34 cellular contexts compared by ENCODE assay signal in genomic region chr4:123072060-123072459, GRCh38.
"Had no signal": no experiment of that assay in that cellular context is flagged by ENCODE, and none has a peak within 500 bp of the region (broad histone marks: within the 10 kb centered on the region; RNA-seq: fewer than 3 reads in every experiment).

No MANE protein-coding gene starts in this region.

- H3K27ac ChIP-seq: ascending aorta, WERI-Rb-1 had no signal

- FAIRE-seq: colon, TTC549 had no signal

- H3K9me3 Mint-ChIP-seq: activated B cell treated with CpG ODN at 0.5 μM for 24 hours; activated CD4-positive, alpha-beta memory T cell treated with anti-CD3 and anti-CD28 coated beads, Interleukin-2, amount 10 ng/mL, durations not matched to agents 7 days and 5 days; activated CD4-positive, alpha-beta T cell treated with anti-CD3 and anti-CD28 coated beads, Interleukin-2, amount 10 ng/mL, durations not matched to agents 7 days and 5 days; activated naive CD4-positive, alpha-beta T cell treated with anti-CD3 and anti-CD28 coated beads, Interleukin-2, amount 10 ng/mL, durations not matched to agents 7 days and 5 days; activated naive CD4-positive, alpha-beta T cell treated with anti-CD3 and anti-CD28 coated beads, Interleukin-2, amount 50 U/mL, for 24 hours; activated naive CD8-positive, alpha-beta T cell treated with anti-CD3 and anti-CD28 coated beads, Interleukin-2, amount 10 ng/mL, durations not matched to agents 7 days and 5 days; activated naive CD8-positive, alpha-beta T cell treated with anti-CD3 and anti-CD28 coated beads, Interleukin-2, amount 50 U/mL, for 24 hours; activated T-cell treated with anti-CD3 and anti-CD28 coated beads, Interleukin-2, amount 50 U/mL, for 24 hours; activated T-helper 2 cell treated with anti-CD3 and anti-CD28 coated beads, Interferon-gamma antibody, Interleukin-2, Interleukin-4, amounts not matched to agents 10 μg/mL and 5 μg/mL and 100 μg/mL, durations not matched to agents 14 hours and 24 hours and 36 hours; brain; T-helper 1 cell treated with Interleukin-12 subunit alpha and Interleukin-12 subunit beta and Interleukin-4 antibody, amounts not matched to agents 30 μg/mL and 1 μg/mL, for 36 hours; T-helper 2 cell treated with Interferon-gamma antibody and Interleukin-4, amounts not matched to agents 5 μg/mL and 100 μg/mL, for 36 hours had no signal

- H3K27me3 ChIP-seq: ascending aorta had no signal

- H3K36me3 Mint-ChIP-seq: activated naive CD8-positive, alpha-beta T cell treated with anti-CD3 and anti-CD28 coated beads, Interleukin-2, amount 10 ng/mL, durations not matched to agents 7 days and 5 days had no signal

- H3K4me1 Mint-ChIP-seq: activated B cell treated with CpG ODN at 0.5 μM for 24 hours; activated CD4-positive, alpha-beta memory T cell treated with anti-CD3 and anti-CD28 coated beads, Interleukin-2, amount 10 ng/mL, durations not matched to agents 7 days and 5 days; activated CD4-positive, alpha-beta T cell treated with anti-CD3 and anti-CD28 coated beads, Interleukin-2, amount 10 ng/mL, durations not matched to agents 7 days and 5 days; activated CD8-positive, alpha-beta memory T cell treated with anti-CD3 and anti-CD28 coated beads, Interleukin-2, amount 10 ng/mL, durations not matched to agents 7 days and 5 days; activated naive CD4-positive, alpha-beta T cell treated with anti-CD3 and anti-CD28 coated beads, Interleukin-2, amount 10 ng/mL, durations not matched to agents 7 days and 5 days; activated naive CD4-positive, alpha-beta T cell treated with anti-CD3 and anti-CD28 coated beads, Interleukin-2, amount 50 U/mL, for 24 hours; activated naive CD8-positive, alpha-beta T cell treated with anti-CD3 and anti-CD28 coated beads, Interleukin-2, amount 10 ng/mL, durations not matched to agents 7 days and 5 days; activated naive CD8-positive, alpha-beta T cell treated with anti-CD3 and anti-CD28 coated beads, Interleukin-2, amount 50 U/mL, for 24 hours had no signal

- H3K4me3 Mint-ChIP-seq: activated B cell treated with CpG ODN at 0.5 μM for 24 hours; activated CD4-positive, alpha-beta memory T cell treated with anti-CD3 and anti-CD28 coated beads, Interleukin-2, amount 10 ng/mL, durations not matched to agents 7 days and 5 days; activated CD4-positive, alpha-beta T cell treated with anti-CD3 and anti-CD28 coated beads, Interleukin-2, amount 10 ng/mL, durations not matched to agents 7 days and 5 days; activated CD8-positive, alpha-beta memory T cell treated with anti-CD3 and anti-CD28 coated beads, Interleukin-2, amount 10 ng/mL, durations not matched to agents 7 days and 5 days; activated CD8-positive, alpha-beta T cell treated with anti-CD3 and anti-CD28 coated beads, Interleukin-2, amount 10 ng/mL, durations not matched to agents 7 days and 5 days; activated naive CD4-positive, alpha-beta T cell treated with anti-CD3 and anti-CD28 coated beads, Interleukin-2, amount 10 ng/mL, durations not matched to agents 7 days and 5 days; activated naive CD4-positive, alpha-beta T cell treated with anti-CD3 and anti-CD28 coated beads, Interleukin-2, amount 50 U/mL, for 24 hours; activated naive CD8-positive, alpha-beta T cell; activated naive CD8-positive, alpha-beta T cell treated with anti-CD3 and anti-CD28 coated beads, Interleukin-2, amount 10 ng/mL, durations not matched to agents 7 days and 5 days; activated naive CD8-positive, alpha-beta T cell treated with anti-CD3 and anti-CD28 coated beads, Interleukin-2, amount 50 U/mL, for 24 hours; activated T-cell treated with anti-CD3 and anti-CD28 coated beads, Interleukin-2, amount 50 U/mL, for 24 hours; brain; T-helper 1 cell treated with Interleukin-12 subunit alpha and Interleukin-12 subunit beta and Interleukin-4 antibody, amounts not matched to agents 30 μg/mL and 1 μg/mL, for 36 hours; T-helper 2 cell treated with Interferon-gamma antibody and Interleukin-4, amounts not matched to agents 5 μg/mL and 100 μg/mL, for 36 hours had no signal

- H3K36me3 ChIP-seq: ascending aorta, WERI-Rb-1 had no signal

- H3K27ac Mint-ChIP-seq: activated B cell treated with CpG ODN at 0.5 μM for 24 hours; activated CD4-positive, alpha-beta memory T cell treated with anti-CD3 and anti-CD28 coated beads, Interleukin-2, amount 10 ng/mL, durations not matched to agents 7 days and 5 days; activated CD4-positive, alpha-beta T cell treated with anti-CD3 and anti-CD28 coated beads, Interleukin-2, amount 10 ng/mL, durations not matched to agents 7 days and 5 days; activated CD8-positive, alpha-beta memory T cell treated with anti-CD3 and anti-CD28 coated beads, Interleukin-2, amount 10 ng/mL, durations not matched to agents 7 days and 5 days; activated CD8-positive, alpha-beta T cell treated with anti-CD3 and anti-CD28 coated beads, Interleukin-2, amount 10 ng/mL, durations not matched to agents 7 days and 5 days; activated naive CD4-positive, alpha-beta T cell treated with anti-CD3 and anti-CD28 coated beads, Interleukin-2, amount 10 ng/mL, durations not matched to agents 7 days and 5 days; activated naive CD4-positive, alpha-beta T cell treated with anti-CD3 and anti-CD28 coated beads, Interleukin-2, amount 50 U/mL, for 24 hours; activated naive CD8-positive, alpha-beta T cell; activated naive CD8-positive, alpha-beta T cell treated with anti-CD3 and anti-CD28 coated beads, Interleukin-2, amount 10 ng/mL, durations not matched to agents 7 days and 5 days; activated naive CD8-positive, alpha-beta T cell treated with anti-CD3 and anti-CD28 coated beads, Interleukin-2, amount 50 U/mL, for 24 hours; activated T-cell treated with anti-CD3 and anti-CD28 coated beads, Interleukin-2, amount 50 U/mL, for 24 hours; activated T-helper 2 cell treated with anti-CD3 and anti-CD28 coated beads, Interferon-gamma antibody, Interleukin-2, Interleukin-4, amounts not matched to agents 10 μg/mL and 5 μg/mL and 100 μg/mL, durations not matched to agents 14 hours and 24 hours and 36 hours; brain; T-helper 1 cell treated with Interleukin-12 subunit alpha and Interleukin-12 subunit beta and Interleukin-4 antibody, amounts not matched to agents 30 μg/mL and 1 μg/mL, for 36 hours; T-helper 2 cell treated with Interferon-gamma antibody and Interleukin-4, amounts not matched to agents 5 μg/mL and 100 μg/mL, for 36 hours had no signal

- DNase-seq: activated B cell treated with CpG ODN at 0.5 μM for 24 hours; activated CD4-positive, alpha-beta memory T cell treated with anti-CD3 and anti-CD28 coated beads, Interleukin-2, amount 10 ng/mL, durations not matched to agents 7 days and 5 days; activated CD4-positive, alpha-beta T cell treated with anti-CD3 and anti-CD28 coated beads for 4 hours; activated CD4-positive, alpha-beta T cell treated with anti-CD3 and anti-CD28 coated beads, Interleukin-2, amount 10 ng/mL, durations not matched to agents 7 days and 5 days; activated CD4-positive, alpha-beta T cell treated with anti-CD3 and anti-CD28 coated beads, Interleukin-2, amount 50 U/mL, for 48 hours; activated CD4-positive, CD25-positive, alpha-beta regulatory T cell treated with anti-CD3 and anti-CD28 coated beads, Interleukin-2, amount 50 U/mL, for 72 hours; activated CD8-positive, alpha-beta memory T cell treated with anti-CD3 and anti-CD28 coated beads for 24 hours; activated CD8-positive, alpha-beta memory T cell treated with anti-CD3 and anti-CD28 coated beads, Interleukin-2, amount 10 ng/mL, durations not matched to agents 7 days and 5 days; activated CD8-positive, alpha-beta memory T cell treated with anti-CD3 and anti-CD28 coated beads, Interleukin-2, amount 50 U/mL, for 48 hours; activated CD8-positive, alpha-beta T cell treated with anti-CD3 and anti-CD28 coated beads, Interleukin-2, amount 10 ng/mL, durations not matched to agents 7 days and 5 days; activated effector memory CD4-positive, alpha-beta T cell treated with Interleukin-2 at 50 U/mL for 16 hours; activated gamma-delta T cell; activated naive CD4-positive, alpha-beta T cell treated with anti-CD3 and anti-CD28 coated beads, Interleukin-2, amount 10 ng/mL, durations not matched to agents 7 days and 5 days; activated naive CD4-positive, alpha-beta T cell treated with Interleukin-2 at 50 U/mL for 16 hours; activated naive CD8-positive, alpha-beta T cell treated with anti-CD3 and anti-CD28 coated beads, Interleukin-2, amount 10 ng/mL, durations not matched to agents 7 days and 5 days; activated naive CD8-positive, alpha-beta T cell treated with anti-CD3 and anti-CD28 coated beads, Interleukin-2, amount 50 U/mL, for 24 hours; activated T-cell treated with anti-CD3 and anti-CD28 coated beads, Interleukin-2, amount 50 U/mL, for 24 hours; activated T-cell treated with anti-CD3 and anti-CD28 coated beads, Interleukin-2, amount 50 U/mL, for 48 hours; amygdala; anterior cingulate cortex; central memory CD4-positive, alpha-beta T cell; T-helper 1 cell; T-helper 2 cell; T-helper 9 cell; WERI-Rb-1 had no signal

- ATAC-seq: activated CD8-positive, alpha-beta memory T cell treated with anti-CD3 and anti-CD28 coated beads, Interleukin-2, amount 10 ng/mL, durations not matched to agents 7 days and 5 days; activated CD8-positive, alpha-beta T cell treated with anti-CD3 and anti-CD28 coated beads, Interleukin-2, amount 10 ng/mL, durations not matched to agents 7 days and 5 days; activated naive CD8-positive, alpha-beta T cell treated with anti-CD3 and anti-CD28 coated beads, Interleukin-2, amount 50 U/mL, for 24 hours had no signal

- H3K4me3 ChIP-seq: ascending aorta had no signal

- H3K9me3 ChIP-seq: ascending aorta had no signal

- H3K27me3 Mint-ChIP-seq: activated B cell treated with CpG ODN at 0.5 μM for 24 hours; activated CD4-positive, alpha-beta memory T cell treated with anti-CD3 and anti-CD28 coated beads, Interleukin-2, amount 10 ng/mL, durations not matched to agents 7 days and 5 days; activated CD4-positive, alpha-beta T cell treated with anti-CD3 and anti-CD28 coated beads, Interleukin-2, amount 10 ng/mL, durations not matched to agents 7 days and 5 days; activated CD8-positive, alpha-beta memory T cell treated with anti-CD3 and anti-CD28 coated beads, Interleukin-2, amount 10 ng/mL, durations not matched to agents 7 days and 5 days; activated naive CD4-positive, alpha-beta T cell treated with anti-CD3 and anti-CD28 coated beads, Interleukin-2, amount 10 ng/mL, durations not matched to agents 7 days and 5 days; activated naive CD4-positive, alpha-beta T cell treated with anti-CD3 and anti-CD28 coated beads, Interleukin-2, amount 50 U/mL, for 24 hours; activated naive CD8-positive, alpha-beta T cell; activated naive CD8-positive, alpha-beta T cell treated with anti-CD3 and anti-CD28 coated beads, Interleukin-2, amount 10 ng/mL, durations not matched to agents 7 days and 5 days; activated naive CD8-positive, alpha-beta T cell treated with anti-CD3 and anti-CD28 coated beads, Interleukin-2, amount 50 U/mL, for 24 hours; activated T-cell treated with anti-CD3 and anti-CD28 coated beads, Interleukin-2, amount 50 U/mL, for 24 hours; brain had no signal
